Comparison of ENCODE assay signal across 2 cellular contexts in the genomic region with DNA sequence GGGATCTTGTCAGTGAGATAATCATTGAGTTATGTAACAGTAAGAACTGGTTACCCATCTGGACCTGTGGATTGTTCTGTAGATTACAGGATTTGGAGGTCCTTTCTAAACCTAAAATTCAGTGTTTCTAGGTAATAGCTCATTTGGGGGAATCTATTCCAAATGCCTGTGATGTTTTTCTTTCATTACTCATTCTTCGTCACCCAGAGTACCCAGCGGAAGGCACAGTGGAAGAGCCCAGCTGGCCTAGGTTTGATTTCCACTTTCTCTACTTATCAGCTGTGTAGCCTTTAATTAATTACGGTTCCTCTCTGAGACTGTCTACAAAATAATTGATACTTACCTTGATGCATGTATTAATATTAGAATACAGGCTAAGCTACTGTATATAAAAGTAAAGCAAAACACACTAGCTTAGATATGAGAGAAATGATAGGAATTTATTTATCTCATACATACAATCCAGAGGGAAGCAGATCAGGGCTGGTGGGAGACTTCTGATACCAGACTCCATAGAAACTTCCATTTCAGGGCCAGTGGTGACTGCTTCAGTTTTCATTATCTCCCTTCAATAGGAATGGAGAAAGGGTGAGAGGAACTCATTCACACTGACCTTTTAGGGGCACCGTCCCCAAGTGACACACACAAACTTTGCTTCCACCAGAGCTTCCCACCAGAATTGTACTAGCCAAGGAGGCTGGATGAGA.
TF ChIP-seq lines count a peak whose summit lies in the region.

No MANE protein-coding gene starts in this region.

TF ChIP-seq in SK-N-SH treated with all-trans-retinoic acid at 6 μM for 48 hours, 23 proteins besides CTCF, POLR2A, EP300 and RAD21 (continued from another document):
- TF ChIP-seq POU6F1 (CRISPR knock-in tag; IDR thresholded peaks at IDR 0.05; ENCODE audit: borderline replicate concordance, low read depth) (no peak), ZNF565 (CRISPR knock-in tag; conservative IDR thresholded peaks at IDR 0.05; ENCODE audit: low read depth) (no peak), TOX (CRISPR knock-in tag; IDR thresholded peaks at IDR 0.05; ENCODE audit: borderline replicate concordance) (no peak)
TF ChIP-seq in SK-N-SH treated with all-trans-retinoic acid at 6 μM for 48 hours: peak in this region for 0.

TF ChIP-seq in SK-N-SH, 30 proteins besides CTCF, POLR2A, EP300 and RAD21:
- TF ChIP-seq, protein P1, sequence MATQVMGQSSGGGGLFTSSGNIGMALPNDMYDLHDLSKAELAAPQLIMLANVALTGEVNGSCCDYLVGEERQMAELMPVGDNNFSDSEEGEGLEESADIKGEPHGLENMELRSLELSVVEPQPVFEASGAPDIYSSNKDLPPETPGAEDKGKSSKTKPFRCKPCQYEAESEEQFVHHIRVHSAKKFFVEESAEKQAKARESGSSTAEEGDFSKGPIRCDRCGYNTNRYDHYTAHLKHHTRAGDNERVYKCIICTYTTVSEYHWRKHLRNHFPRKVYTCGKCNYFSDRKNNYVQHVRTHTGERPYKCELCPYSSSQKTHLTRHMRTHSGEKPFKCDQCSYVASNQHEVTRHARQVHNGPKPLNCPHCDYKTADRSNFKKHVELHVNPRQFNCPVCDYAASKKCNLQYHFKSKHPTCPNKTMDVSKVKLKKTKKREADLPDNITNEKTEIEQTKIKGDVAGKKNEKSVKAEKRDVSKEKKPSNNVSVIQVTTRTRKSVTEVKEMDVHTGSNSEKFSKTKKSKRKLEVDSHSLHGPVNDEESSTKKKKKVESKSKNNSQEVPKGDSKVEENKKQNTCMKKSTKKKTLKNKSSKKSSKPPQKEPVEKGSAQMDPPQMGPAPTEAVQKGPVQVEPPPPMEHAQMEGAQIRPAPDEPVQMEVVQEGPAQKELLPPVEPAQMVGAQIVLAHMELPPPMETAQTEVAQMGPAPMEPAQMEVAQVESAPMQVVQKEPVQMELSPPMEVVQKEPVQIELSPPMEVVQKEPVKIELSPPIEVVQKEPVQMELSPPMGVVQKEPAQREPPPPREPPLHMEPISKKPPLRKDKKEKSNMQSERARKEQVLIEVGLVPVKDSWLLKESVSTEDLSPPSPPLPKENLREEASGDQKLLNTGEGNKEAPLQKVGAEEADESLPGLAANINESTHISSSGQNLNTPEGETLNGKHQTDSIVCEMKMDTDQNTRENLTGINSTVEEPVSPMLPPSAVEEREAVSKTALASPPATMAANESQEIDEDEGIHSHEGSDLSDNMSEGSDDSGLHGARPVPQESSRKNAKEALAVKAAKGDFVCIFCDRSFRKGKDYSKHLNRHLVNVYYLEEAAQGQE (IDR thresholded peaks at IDR 0.05; ENCODE audit: low read depth, low read length) = no peak
- TF ChIP-seq POLR2AphosphoS5 (IDR thresholded peaks at IDR 0.05; ENCODE audit: low read depth, low read length) = no peak
- TF ChIP-seq SIN3A (IDR thresholded peaks at IDR 0.05; ENCODE audit: borderline replicate concordance, low read depth, low read length) = no peak
- no peak for TF ChIP-seq TCF12 (IDR thresholded peaks at IDR 0.05)
- TF ChIP-seq, protein P2, sequence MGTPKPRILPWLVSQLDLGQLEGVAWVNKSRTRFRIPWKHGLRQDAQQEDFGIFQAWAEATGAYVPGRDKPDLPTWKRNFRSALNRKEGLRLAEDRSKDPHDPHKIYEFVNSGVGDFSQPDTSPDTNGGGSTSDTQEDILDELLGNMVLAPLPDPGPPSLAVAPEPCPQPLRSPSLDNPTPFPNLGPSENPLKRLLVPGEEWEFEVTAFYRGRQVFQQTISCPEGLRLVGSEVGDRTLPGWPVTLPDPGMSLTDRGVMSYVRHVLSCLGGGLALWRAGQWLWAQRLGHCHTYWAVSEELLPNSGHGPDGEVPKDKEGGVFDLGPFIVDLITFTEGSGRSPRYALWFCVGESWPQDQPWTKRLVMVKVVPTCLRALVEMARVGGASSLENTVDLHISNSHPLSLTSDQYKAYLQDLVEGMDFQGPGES (IDR thresholded peaks at IDR 0.05; ENCODE audit: low read depth, low read length) = no peak
- TF ChIP-seq USF1 (IDR thresholded peaks at IDR 0.05; ENCODE audit: borderline replicate concordance, low read depth) = no peak
- no peak for TF ChIP-seq FOSL2 (IDR thresholded peaks at IDR 0.05; ENCODE audit: borderline replicate concordance, low read depth)
- TF ChIP-seq CHD2 (IDR thresholded peaks at IDR 0.05; ENCODE audit: low read length, partially characterized antibody) = no peak
- TF ChIP-seq GATA2 (CRISPR knock-in tag; IDR thresholded peaks at IDR 0.05) = no peak
- TF ChIP-seq RXRA (IDR thresholded peaks at IDR 0.05; ENCODE audit: borderline replicate concordance, low read depth) = no peak
- no peak for TF ChIP-seq USF2 (IDR thresholded peaks at IDR 0.05; ENCODE audit: borderline replicate concordance, low read depth, low read length)
- TF ChIP-seq NFIC (IDR thresholded peaks at IDR 0.05; ENCODE audit: borderline replicate concordance) = no peak
- TF ChIP-seq ZBTB33 (IDR thresholded peaks at IDR 0.05; ENCODE audit: borderline replicate concordance, low read depth) = no peak
- no peak for TF ChIP-seq TEAD4 (IDR thresholded peaks at IDR 0.05; ENCODE audit: borderline replicate concordance, insufficient read depth)
- TF ChIP-seq, protein P3, sequence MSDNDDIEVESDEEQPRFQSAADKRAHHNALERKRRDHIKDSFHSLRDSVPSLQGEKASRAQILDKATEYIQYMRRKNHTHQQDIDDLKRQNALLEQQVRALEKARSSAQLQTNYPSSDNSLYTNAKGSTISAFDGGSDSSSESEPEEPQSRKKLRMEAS (IDR thresholded peaks at IDR 0.05; ENCODE audit: low read depth) = no peak
- TF ChIP-seq TAF1 (IDR thresholded peaks at IDR 0.05; ENCODE audit: borderline replicate concordance, low read depth, low read length) = no peak
- TF ChIP-seq PBX3 (IDR thresholded peaks at IDR 0.05) = no peak
- no peak for TF ChIP-seq FOXM1 (IDR thresholded peaks at IDR 0.05; ENCODE audit: low read depth)
